Comparison of ENCODE assay signal across 23 cellular contexts in the genomic region with DNA sequence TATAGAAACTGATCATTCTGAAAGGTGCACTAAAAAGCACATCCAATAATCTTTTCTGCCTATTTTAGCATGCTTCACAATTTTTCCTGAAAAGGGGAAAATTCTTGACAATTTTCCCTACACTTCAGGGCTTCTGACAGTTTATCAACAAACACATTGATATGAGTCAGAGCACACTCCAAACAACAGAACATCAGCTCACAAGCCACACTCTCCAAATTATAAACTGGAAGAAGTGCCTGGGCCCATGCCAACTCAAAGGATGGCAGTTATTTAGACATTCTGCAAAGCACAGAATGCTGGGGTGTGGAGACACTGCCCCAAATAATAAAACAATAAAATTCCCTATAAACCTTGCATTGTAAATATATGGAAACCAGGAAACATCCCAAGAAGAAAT.
A peak's percentile ranks its signal among the peaks of the same experiment; 100 is the strongest.
DNase-seq lines count a peak whose midpoint lies in the region; ATAC-seq and TF ChIP-seq lines count a peak whose summit lies in the region.
"Had no signal": no experiment of that assay in that cellular context is flagged by ENCODE, and none has a peak within 500 bp of the region (broad histone marks: within the 10 kb centered on the region; RNA-seq: fewer than 3 reads in every experiment).

No MANE protein-coding gene starts in this region.

- H4K5ac ChIP-seq in H9 (ENCODE audit: insufficient read length, low read depth, low read length), result no peak overlapping the region

- no peak for ATAC-seq in GM21515 (IDR thresholded peaks at IDR 0.05; ENCODE audit: unreplicated experiment)
- ATAC-seq: activated CD8-positive, alpha-beta memory T cell treated with anti-CD3 and anti-CD28 coated beads, Interleukin-2, amount 10 ng/mL, durations not matched to agents 7 days and 5 days; activated T-helper 17 cell treated with anti-CD3 and anti-CD28 coated beads, Interleukin-2, amount 50 U/mL, for 72 hours; HCT116; stimulated activated naive CD8-positive, alpha-beta T cell treated with anti-CD3 and anti-CD28 coated beads, Interleukin-15, amount 100 ng/mL, for 72 hours had no signal

- H3K9me3 Mint-ChIP-seq in H9, result peaks cover 0 to 2% of the 10 kb centered on the region in 2 experiments; a peak in 1 of 5 replicates
- H3K9me3 Mint-ChIP-seq: activated naive CD8-positive, alpha-beta T cell treated with anti-CD3 and anti-CD28 coated beads, Interleukin-2, amount 10 ng/mL, durations not matched to agents 7 days and 5 days; activated T-helper 17 cell treated with anti-CD3 and anti-CD28 coated beads, Interleukin-2, amount 50 U/mL, for 72 hours; CD8-positive, alpha-beta memory T cell; mesothelial cell of epicardium; nephron progenitor cell; stimulated activated naive CD8-positive, alpha-beta T cell treated with anti-CD3 and anti-CD28 coated beads, Interleukin-15, amount 100 ng/mL, for 72 hours had no signal

- H3K18ac ChIP-seq in H9 (ENCODE audit: insufficient read length, low read depth, low read length), result no peak overlapping the region
- H3K18ac ChIP-seq in mesenchymal stem cell (ENCODE audit: low read depth in 1 of 2, low read length in 2 of 2), result no peak overlapping the region

- H2BK5ac ChIP-seq in H9 (ENCODE audit: insufficient read length, low read length) (no peak overlapping the region), mesenchymal stem cell (ENCODE audit: low read depth, low read length, poor library complexity, severe bottlenecking) (no peak overlapping the region)

- H4K8ac ChIP-seq in H9 (replicated peaks; ENCODE audit: insufficient read length, low read depth, low read length) (no peak overlapping the region), mesenchymal stem cell (ENCODE audit: low read length) (no peak overlapping the region)

- no peaks in the 10 kb centered on the region for H3K36me3 ChIP-seq in mesenchymal stem cell (ENCODE audit: control insufficient read depth in 1 of 2, insufficient read depth in 2 of 2, low read depth in 1 of 2, low read length in 2 of 2)

- intact Hi-C loops in posterior vena cava (cut with DNase I), result no loop called here

- H3K27me3 ChIP-seq in H9 (ENCODE audit: insufficient read depth, low read length) (no peaks in the 10 kb centered on the region), mesenchymal stem cell (ENCODE audit: control insufficient read depth in 1 of 2, insufficient read depth in 1 of 2, low read length in 2 of 2) (no peaks in the 10 kb centered on the region)

- H3K4me3 ChIP-seq in mesenchymal stem cell (ENCODE audit: insufficient read depth in 1 of 2, low read depth in 1 of 2, low read length in 2 of 2), result no peak overlapping the region
- H3K4me3 ChIP-seq: skin epidermis had no signal

- H3K23me2 ChIP-seq in H9 (ENCODE audit: insufficient read length, low read depth, low read length, poor library complexity, severe bottlenecking), result no peaks in the 10 kb centered on the region

- H2AK5ac ChIP-seq in H9 (ENCODE audit: insufficient read length, low read length) (no peak overlapping the region), mesenchymal stem cell (ENCODE audit: low read length, severe bottlenecking) (no peak overlapping the region)

- no peak overlapping the region for H4K91ac ChIP-seq in H9 (ENCODE audit: insufficient read length, low read depth, low read length)
- no peak overlapping the region for H4K91ac ChIP-seq in mesenchymal stem cell (ENCODE audit: low read length)

- no peak overlapping the region for H3T11ph ChIP-seq in H9 (ENCODE audit: low read length)

- H4K20me1 ChIP-seq in H9 (ENCODE audit: control insufficient read depth, insufficient read depth, insufficient read length), result no peaks in the 10 kb centered on the region

- H3K4ac ChIP-seq in H9 (ENCODE audit: low read depth, low read length) (no peak overlapping the region), mesenchymal stem cell (ENCODE audit: low read depth in 1 of 2, low read length in 2 of 2) (no peak overlapping the region)

- H3K4me1 ChIP-seq in H9 (ENCODE audit: insufficient read depth, low read length) (peaks cover 14% of the 10 kb centered on the region), mesenchymal stem cell (ENCODE audit: control insufficient read depth, insufficient read depth, low read depth, low read length) (no peaks in the 10 kb centered on the region)

- H2BK120ac ChIP-seq in H9 (ENCODE audit: low read depth, low read length, poor library complexity, severe bottlenecking) (no peak overlapping the region), mesenchymal stem cell (ENCODE audit: low read depth, low read length) (no peak overlapping the region)

- H3K14ac ChIP-seq in H9 (ENCODE audit: insufficient read depth, low read length) (no peak overlapping the region), mesenchymal stem cell (ENCODE audit: low read length in 2 of 2) (no peak overlapping the region)

- H3K27ac ChIP-seq in H9 (ENCODE audit: insufficient read length, low read depth, low read length) (no peak overlapping the region), mesenchymal stem cell (ENCODE audit: low read length, poor library complexity, severe bottlenecking) (no peak overlapping the region)
- H3K27ac ChIP-seq: skin epidermis had no signal

- H3K36me3 Mint-ChIP-seq in H9 (ENCODE audit: insufficient read depth in 1 of 3, low read depth in 3 of 3), result peaks cover 5 to 10% (median 7%) of the 10 kb centered on the region in 3 experiments
- H3K36me3 Mint-ChIP-seq: activated CD8-positive, alpha-beta memory T cell treated with anti-CD3 and anti-CD28 coated beads, Interleukin-2, amount 10 ng/mL, durations not matched to agents 7 days and 5 days; activated naive CD8-positive, alpha-beta T cell treated with anti-CD3 and anti-CD28 coated beads, Interleukin-2, amount 10 ng/mL, durations not matched to agents 7 days and 5 days; CD8-positive, alpha-beta memory T cell; mesothelial cell of epicardium had no signal

- H3K27me3 Mint-ChIP-seq in H9 (ENCODE audit: low read depth), result no peaks in the 10 kb centered on the region
- H3K27me3 Mint-ChIP-seq: activated CD8-positive, alpha-beta memory T cell treated with anti-CD3 and anti-CD28 coated beads, Interleukin-2, amount 10 ng/mL, durations not matched to agents 7 days and 5 days; activated T-helper 17 cell treated with anti-CD3 and anti-CD28 coated beads, Interleukin-2, amount 50 U/mL, for 72 hours; stimulated activated naive CD8-positive, alpha-beta T cell treated with anti-CD3 and anti-CD28 coated beads, Interleukin-15, amount 100 ng/mL, for 72 hours had no signal

- no peaks in the 10 kb centered on the region for H3K9me3 ChIP-seq in H9 (ENCODE audit: control insufficient read depth, low read depth, low read length)
- H3K9me3 ChIP-seq in mesenchymal stem cell (ENCODE audit: control insufficient read depth, low read length), result no peaks in the 10 kb centered on the region

- H2BK15ac ChIP-seq in H9 (ENCODE audit: low read depth, low read length) (no peak overlapping the region), mesenchymal stem cell (ENCODE audit: low read depth, poor library complexity, severe bottlenecking) (no peak overlapping the region)

- peaks cover 68% of the 10 kb centered on the region in 2 experiments for H3K4me1 Mint-ChIP-seq in H9
- H3K4me1 Mint-ChIP-seq: activated naive CD8-positive, alpha-beta T cell treated with anti-CD3 and anti-CD28 coated beads, Interleukin-2, amount 10 ng/mL, durations not matched to agents 7 days and 5 days had no signal

- no peak overlapping the region for H3K4me2 ChIP-seq in H9 (ENCODE audit: insufficient read depth, insufficient read length, low read length)
- no peak overlapping the region for H3K4me2 ChIP-seq in mesenchymal stem cell (ENCODE audit: low read length, poor library complexity, severe bottlenecking)

- no peak for TF ChIP-seq CTCF in H9 (conservative IDR thresholded peaks at IDR 0.05)

- H3K27ac Mint-ChIP-seq in H9, result no peak overlapping the region
- H3K27ac Mint-ChIP-seq: activated CD8-positive, alpha-beta memory T cell treated with anti-CD3 and anti-CD28 coated beads, Interleukin-2, amount 10 ng/mL, durations not matched to agents 7 days and 5 days; activated naive CD8-positive, alpha-beta T cell treated with anti-CD3 and anti-CD28 coated beads, Interleukin-2, amount 10 ng/mL, durations not matched to agents 7 days and 5 days; activated T-helper 17 cell treated with anti-CD3 and anti-CD28 coated beads, Interleukin-2, amount 50 U/mL, for 72 hours; CD8-positive, alpha-beta memory T cell; mesothelial cell of epicardium; nephron progenitor cell; stimulated activated naive CD8-positive, alpha-beta T cell treated with anti-CD3 and anti-CD28 coated beads, Interleukin-15, amount 100 ng/mL, for 72 hours had no signal

- H2AFZ ChIP-seq in H9 (ENCODE audit: low read length) (no peak overlapping the region), mesenchymal stem cell (ENCODE audit: low read depth, low read length) (no peak overlapping the region)

- H2BK20ac ChIP-seq in H9 (ENCODE audit: low read depth, low read length, poor library complexity, severe bottlenecking), result no peak overlapping the region

- H3K56ac ChIP-seq in H9 (ENCODE audit: insufficient read length, low read depth, low read length), result no peak overlapping the region

- H3K9ac ChIP-seq in H9 (ENCODE audit: extremely low read depth, insufficient read length, low read length) (no peak overlapping the region), mesenchymal stem cell (ENCODE audit: low read length) (no peak overlapping the region)

- H2BK12ac ChIP-seq in H9 (ENCODE audit: insufficient read length, low read depth, low read length) (no peak overlapping the region), mesenchymal stem cell (ENCODE audit: low read length in 2 of 2) (no peak overlapping the region)

- H3K4me3 Mint-ChIP-seq in H9, result no peak overlapping the region
- H3K4me3 Mint-ChIP-seq: activated CD8-positive, alpha-beta memory T cell treated with anti-CD3 and anti-CD28 coated beads, Interleukin-2, amount 10 ng/mL, durations not matched to agents 7 days and 5 days; activated naive CD8-positive, alpha-beta T cell treated with anti-CD3 and anti-CD28 coated beads, Interleukin-2, amount 10 ng/mL, durations not matched to agents 7 days and 5 days; activated T-helper 17 cell treated with anti-CD3 and anti-CD28 coated beads, Interleukin-2, amount 50 U/mL, for 72 hours; CD8-positive, alpha-beta memory T cell; mesothelial cell of epicardium; nephron progenitor cell; stimulated activated naive CD8-positive, alpha-beta T cell treated with anti-CD3 and anti-CD28 coated beads, Interleukin-15, amount 100 ng/mL, for 72 hours had no signal

- DNase-seq in DMS53 treated with DMSO at 0.1 percent for 48 hours (lab: John Stamatoyannopoulos, UW; ENCODE audit: unreplicated experiment) (peak; percentile 55), H9 (no peak), NCI-H446 treated with DMSO at 0.1 percent for 48 hours (lab: John Stamatoyannopoulos, UW) (peak; percentile 40), mesenchymal stem cell (peak; percentile 20), posterior vena cava (ENCODE audit: low spot score) (no peak), NCI-H1417 treated with DMSO at 0.1 percent for 48 hours (lab: John Stamatoyannopoulos, UW) (no peak)
- DNase-seq: activated CD4-positive, alpha-beta T cell treated with anti-CD3 and anti-CD28 coated beads for 48 hours; activated CD8-positive, alpha-beta memory T cell treated with anti-CD3 and anti-CD28 coated beads, Interleukin-2, amount 10 ng/mL, durations not matched to agents 7 days and 5 days; activated naive CD8-positive, alpha-beta T cell treated with anti-CD3 and anti-CD28 coated beads, Interleukin-2, amount 10 ng/mL, durations not matched to agents 7 days and 5 days; CD8-positive, alpha-beta memory T cell; Kasumi-1; NCI-H146; nephron progenitor cell; OCI-M1; SHP77; stimulated activated naive CD8-positive, alpha-beta T cell treated with anti-CD3 and anti-CD28 coated beads, Interleukin-15, amount 100 ng/mL, for 72 hours; T-helper 1 cell; trophoblast cell had no signal

- peak overlapping the region; percentile 23 for H3K23ac ChIP-seq in H9 (ENCODE audit: insufficient read length, low read depth, low read length)
- no peak overlapping the region for H3K23ac ChIP-seq in mesenchymal stem cell (ENCODE audit: low read length in 2 of 2)

- peaks cover 3% of the 10 kb centered on the region; the same call in 1 of the 2 replicates for H3K79me2 ChIP-seq in H9 (ENCODE audit: insufficient read depth, low read length)

- H3K79me1 ChIP-seq in H9 (ENCODE audit: insufficient read depth, low read depth, low read length, poor library complexity, severe bottlenecking) (no peaks in the 10 kb centered on the region), mesenchymal stem cell (replicated peaks; ENCODE audit: low read length, poor library complexity, severe bottlenecking) (no peaks in the 10 kb centered on the region)

Comparison
In these comparisons a context has a peak if more than half of its experiments do, and no peak if none do; other contexts are left out.
1. DNase-seq: peak in DMS53 treated with DMSO at 0.1 percent for 48 hours (single experiment), NCI-H446 treated with DMSO at 0.1 percent for 48 hours (single experiment) and mesenchymal stem cell (single experiment); none in H9 (single experiment), posterior vena cava (single experiment) and NCI-H1417 treated with DMSO at 0.1 percent for 48 hours (single experiment).